In the genomic region with DNA sequence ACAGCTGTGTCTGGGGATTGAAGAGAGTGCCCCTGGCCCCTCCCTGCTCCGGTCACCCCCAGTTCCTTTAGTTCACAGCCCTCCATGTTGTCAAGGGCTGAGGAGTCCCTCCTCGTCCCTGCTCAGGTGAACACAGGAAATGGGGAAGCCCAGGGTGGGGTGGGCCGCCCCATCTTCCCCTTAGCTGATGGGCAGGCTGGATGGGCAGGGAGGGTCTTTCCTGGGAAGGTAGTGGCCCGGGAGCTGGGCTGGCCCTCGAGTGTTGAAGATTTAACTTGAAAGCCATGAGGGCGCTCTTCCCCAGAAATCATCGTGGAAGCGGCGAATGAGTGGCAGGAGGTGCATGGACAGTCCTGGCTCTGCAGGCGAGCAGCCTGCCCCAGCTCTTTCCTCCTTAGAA, we compare ENCODE assay signal across 12 cellular contexts. TPM values are rescaled to one million over a fixed set of nuclear protein-coding genes. Genes with fewer than 3 reads are reported as not detected.
DNase-seq lines count a peak whose midpoint lies in the region; ATAC-seq and TF ChIP-seq lines count a peak whose summit lies in the region.
"Had no signal": no experiment of that assay in that cellular context is flagged by ENCODE, and none has a peak within 500 bp of the region (broad histone marks: within the 10 kb centered on the region; RNA-seq: fewer than 3 reads in every experiment).

No MANE protein-coding gene starts in this region.

- peaks cover 19% of the 10 kb centered on the region for H3K36me3 Mint-ChIP-seq in central memory CD8-positive, alpha-beta T cell (ENCODE audit: insufficient read depth)
- no peaks in the 10 kb centered on the region for H3K36me3 Mint-ChIP-seq in natural killer cell

- H3K27me3 Mint-ChIP-seq in central memory CD8-positive, alpha-beta T cell = no peaks in the 10 kb centered on the region
- H3K27me3 Mint-ChIP-seq in natural killer cell (ENCODE audit: low read depth in 2 of 2) = no peaks in the 10 kb centered on the region

- peak overlapping the region; percentile 84 for H3K27ac Mint-ChIP-seq in central memory CD8-positive, alpha-beta T cell (ENCODE audit: low read depth)
- peak overlapping the region; percentile 82 to 92 for H3K27ac Mint-ChIP-seq in natural killer cell

- no peaks in the 10 kb centered on the region for H3K36me3 ChIP-seq in right atrium auricular region

- DNase-seq in Right ventricle myocardium superior (peak; percentile 14), right atrium auricular region (ENCODE audit: low spot score) (no peak), natural killer cell (no peak), NCI-H2171 treated with DMSO at 0.1 percent for 48 hours (lab: John Stamatoyannopoulos, UW) (no peak), DMS53 (lab: John Stamatoyannopoulos, UW) (no peak), DMS153 treated with DMSO at 0.1 percent for 48 hours (lab: John Stamatoyannopoulos, UW; ENCODE audit: unreplicated experiment) (no peak)
- no peak for DNase-seq in central memory CD8-positive, alpha-beta T cell (ENCODE audit: low spot score in 2 of 2)
- no peak for DNase-seq in NK-92 treated with Interleukin-12 subunit alpha and Interleukin-12 subunit beta, amount 100 ng/mL, for 24 hours (lab: John Stamatoyannopoulos, UW)
- DNase-seq: Calu3, NCI-H1436 treated with DMSO at 0.1 percent for 48 hours, NCI-H446 had no signal

- H3K9me3 Mint-ChIP-seq in central memory CD8-positive, alpha-beta T cell = no peaks in the 10 kb centered on the region
- no peaks in the 10 kb centered on the region for H3K9me3 Mint-ChIP-seq in natural killer cell

- peaks cover 43% of the 10 kb centered on the region for H3K4me1 Mint-ChIP-seq in central memory CD8-positive, alpha-beta T cell
- peaks cover 20 to 56% of the 10 kb centered on the region in 2 donors for H3K4me1 Mint-ChIP-seq in natural killer cell

- H3K9me3 ChIP-seq in right atrium auricular region = no peaks in the 10 kb centered on the region
- H3K9me3 ChIP-seq: A549 had no signal

- peaks cover 0 to 22% of the 10 kb centered on the region in 2 donors for H3K4me1 ChIP-seq in right atrium auricular region
- H3K4me1 ChIP-seq: A549 had no signal

- ATAC-seq in Right ventricle myocardium superior (ENCODE audit: poor library complexity) (no peak), natural killer cell (no peak)
- no peak for ATAC-seq in central memory CD8-positive, alpha-beta T cell (replicated peaks; ENCODE audit: extremely low read depth, poor library complexity, severe bottlenecking)
- ATAC-seq: A549 had no signal

- peak overlapping the region; percentile 48 for H3K4me3 Mint-ChIP-seq in central memory CD8-positive, alpha-beta T cell
- H3K4me3 Mint-ChIP-seq in natural killer cell = no peak overlapping the region

- H3K4me3 ChIP-seq in right atrium auricular region = no peak overlapping the region
- H3K4me3 ChIP-seq: A549 had no signal

- H3K27ac ChIP-seq in right atrium auricular region = no peak overlapping the region
- H3K27ac ChIP-seq: A549 had no signal

- intact Hi-C loops in Right ventricle myocardium superior (cut with DNase I) (no loop called here), natural killer cell (cut with micrococcal nuclease) (no loop called here)

- H3K27me3 ChIP-seq in right atrium auricular region = no peaks in the 10 kb centered on the region

- TF ChIP-seq CTCF in right atrium auricular region (IDR thresholded peaks at IDR 0.05) = no peak
- TF ChIP-seq CTCF in natural killer cell (IDR thresholded peaks at IDR 0.05) = no peak

RNA-seq across cellular contexts. Expression of gene NPHP4, which starts 18.3 kb away (rescaled TPM):
- total RNA-seq in Right ventricle myocardium superior (4.3 TPM), right atrium auricular region (1 to 10 TPM; 3.0 to 4.3 TPM), natural killer cell (10 to 100 TPM in 2 of 3 donors, 1 to 10 TPM in 1; 6.3 to 14.7 (median 10.1) TPM)

RNA-seq across cellular contexts. Expression of gene KCNAB2, which starts 35.1 kb away (rescaled TPM):
- 21.2 TPM for total RNA-seq in Right ventricle myocardium superior
- total RNA-seq in right atrium auricular region = 10 to 100 TPM in 1 of 2 donors, 1 to 10 TPM in 1; 9.3 to 14.3 TPM
- 100 to 1,000 TPM; 387 to 749 (median 430) TPM for total RNA-seq in natural killer cell

Comparison
In these comparisons a context has a peak if more than half of its experiments do, and no peak if none do; other contexts are left out.
1. RNA of gene KCNAB2, which starts 35.1 kb away (total RNA-seq): 387 to 749 TPM in natural killer cell; 21.2 TPM in Right ventricle myocardium superior (single experiment) and 9.3 to 14.3 TPM in right atrium auricular region; every median in the first group is over 10 times any median in the second.